In the genomic region with DNA sequence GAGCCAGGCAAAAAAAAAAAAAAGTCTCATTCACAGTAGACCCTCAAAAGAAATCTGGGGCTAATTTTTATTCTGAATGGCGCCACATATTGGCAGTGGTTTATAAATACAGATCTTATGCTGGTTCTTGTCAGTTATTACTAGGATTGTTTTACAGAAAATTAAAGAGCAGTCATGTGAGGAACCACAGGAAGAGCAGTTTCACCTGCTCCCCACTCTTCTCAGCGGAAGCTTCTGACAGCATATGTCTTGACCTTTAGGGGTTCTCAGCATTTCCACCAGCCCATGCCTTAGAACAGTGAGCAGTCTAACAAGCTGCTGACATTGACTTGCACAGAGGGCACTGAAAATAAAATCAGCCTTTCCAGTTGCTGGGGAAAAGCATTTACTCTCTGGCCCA, we compare ENCODE assay signal across 10 cellular contexts.
DNase-seq lines count a peak whose midpoint lies in the region; ATAC-seq, FAIRE-seq and TF ChIP-seq lines count a peak whose summit lies in the region.
"Had no signal": no experiment of that assay in that cellular context is flagged by ENCODE, and none has a peak within 500 bp of the region (broad histone marks: within the 10 kb centered on the region; RNA-seq: fewer than 3 reads in every experiment).

No MANE protein-coding gene starts in this region.

- TF ChIP-seq CTCF in OCI-LY7 (conservative IDR thresholded peaks at IDR 0.05; ENCODE audit: low read length) (peak; percentile 66), PC-3 (conservative IDR thresholded peaks at IDR 0.05; ENCODE audit: low read depth, low read length) (no peak; the same call in 1 of the 2 replicates), kidney (IDR thresholded peaks at IDR 0.05; ENCODE audit: borderline replicate concordance, extremely low read depth, insufficient read depth) (no peak)

- no peaks in the 10 kb centered on the region for H3K79me2 ChIP-seq in OCI-LY7 (ENCODE audit: insufficient read depth, low read depth, low read length)
- no peaks in the 10 kb centered on the region for H3K79me2 ChIP-seq in PC-3 (ENCODE audit: low read length)

- H4K20me1 ChIP-seq in OCI-LY7 (ENCODE audit: insufficient read depth, low read length) (no peaks in the 10 kb centered on the region), PC-3 (ENCODE audit: low read length) (no peaks in the 10 kb centered on the region)

- H2AFZ ChIP-seq in OCI-LY7 (ENCODE audit: low read length): peak overlapping the region; percentile 12; the same call in 1 of the 2 replicates
- no peak overlapping the region for H2AFZ ChIP-seq in PC-3 (ENCODE audit: low read length)

- BruUV-seq in OCI-LY7 (replicated peaks; lab: Mats Ljungman, UMichigan): no TSS peak
- BruUV-seq in PC-3 (replicated peaks; lab: Mats Ljungman, UMichigan): no TSS peak

- no peaks in the 10 kb centered on the region for H3K36me3 ChIP-seq in OCI-LY7 (ENCODE audit: insufficient read depth, low read length)
- peaks cover 30% of the 10 kb centered on the region for H3K36me3 ChIP-seq in rectal smooth muscle tissue (ENCODE audit: control insufficient read depth, insufficient read depth, low read length)
- no peaks in the 10 kb centered on the region for H3K36me3 ChIP-seq in PC-3 (ENCODE audit: low read depth, low read length)
- no peaks in the 10 kb centered on the region for H3K36me3 ChIP-seq in kidney (ENCODE audit: control insufficient read depth in 1 of 2, insufficient read depth in 2 of 2, low read length in 2 of 2)

- H3K4me2 ChIP-seq in OCI-LY7 (ENCODE audit: low read length) (peak overlapping the region; percentile 48), PC-3 (ENCODE audit: low read length) (no peak overlapping the region)

- H3K9ac ChIP-seq in rectal smooth muscle tissue (ENCODE audit: low read length) (no peak overlapping the region), PC-3 (ENCODE audit: low read length) (no peak overlapping the region), kidney (ENCODE audit: low read length in 2 of 2) (no peak overlapping the region)

- CTCF ChIA-PET in OCI-LY7 (lab: Charles Lee; ENCODE audit: unreplicated experiment) (no interaction called here), PC-3 (lab: Charles Lee) (no interaction called here)

- H3K27me3 ChIP-seq in rectal smooth muscle tissue (ENCODE audit: control insufficient read depth, insufficient read depth, low read length) (no peaks in the 10 kb centered on the region), PC-3 (ENCODE audit: low read length) (no peaks in the 10 kb centered on the region)

- H3K4me1 ChIP-seq in OCI-LY7 (ENCODE audit: insufficient read depth, low read length, poor library complexity, severe bottlenecking) (peaks cover 15% of the 10 kb centered on the region), rectal smooth muscle tissue (ENCODE audit: control insufficient read depth, insufficient read depth, low read length) (peaks cover 71% of the 10 kb centered on the region), PC-3 (ENCODE audit: insufficient read depth, low read length) (no peaks in the 10 kb centered on the region), kidney (ENCODE audit: control insufficient read depth in 1 of 2, insufficient read depth in 1 of 2, low read depth in 1 of 2, low read length in 2 of 2) (peaks cover 0 to 5% of the 10 kb centered on the region in 2 donors)

- no peak for FAIRE-seq in RCC 7860 (lab: Jason Lieb, UNC)
- no peak for FAIRE-seq in kidney (lab: Jason Lieb, UNC)
- FAIRE-seq: colon had no signal

- DNase-seq in OCI-LY7 (ENCODE audit: low spot score) (peak; percentile 56), RCC 7860 (ENCODE audit: low spot score) (no peak), PC-3 (no peak), kidney (no peak), DMS79 treated with DMSO at 0.1 percent for 48 hours (lab: John Stamatoyannopoulos, UW) (no peak)

- ATAC-seq in GM18867 (IDR thresholded peaks at IDR 0.05; ENCODE audit: unreplicated experiment): peak; percentile 87
- ATAC-seq in HG02588 (IDR thresholded peaks at IDR 0.05; ENCODE audit: unreplicated experiment): peak; percentile 81
- ATAC-seq in PC-3: no peak

- intact Hi-C loops in OCI-LY7 (cut with micrococcal nuclease; ENCODE audit: unreplicated experiment) (no loop called here), PC-3 (cut with micrococcal nuclease) (no loop called here), kidney (cut with DNase I) (no loop called here)

- H3K4me3 ChIP-seq in OCI-LY7 (ENCODE audit: low read depth, low read length, poor library complexity, severe bottlenecking) (no peak overlapping the region), rectal smooth muscle tissue (ENCODE audit: low read length) (no peak overlapping the region), PC-3 (ENCODE audit: low read length) (no peak overlapping the region), kidney (ENCODE audit: low read length in 2 of 2) (no peak overlapping the region)
- H3K4me3 ChIP-seq: lung had no signal

- H3K9me3 ChIP-seq in OCI-LY7 (ENCODE audit: low read length) (no peaks in the 10 kb centered on the region), PC-3 (ENCODE audit: low read length) (no peaks in the 10 kb centered on the region), kidney (ENCODE audit: control insufficient read depth in 1 of 2, low read length in 2 of 2) (no peaks in the 10 kb centered on the region)

- no peak overlapping the region for H3K27ac ChIP-seq in OCI-LY7 (ENCODE audit: low read depth, low read length, poor library complexity, severe bottlenecking)
- peak overlapping the region; percentile 85 for H3K27ac ChIP-seq in rectal smooth muscle tissue (ENCODE audit: low read depth, low read length)
- H3K27ac ChIP-seq in PC-3 (ENCODE audit: low read length): no peak overlapping the region
- no peak overlapping the region for H3K27ac ChIP-seq in kidney (ENCODE audit: low read depth in 2 of 2, low read length in 2 of 2)

- POLR2A ChIA-PET in OCI-LY7 (lab: Charles Lee) (interaction anchor here (0.6 to 1.0 kb wide), 3 partner anchors 21 to 82 kb away, joined by 3 to 4 read pairs (median 3); no protein-coding TSS in a partner anchor), PC-3 (lab: Charles Lee; ENCODE audit: unreplicated experiment) (no interaction called here)

- H3K9me2 ChIP-seq in OCI-LY7 (ENCODE audit: insufficient read depth, low read length) (no peaks in the 10 kb centered on the region), PC-3 (replicated peaks; ENCODE audit: low read length) (no peaks in the 10 kb centered on the region)

- H3F3A ChIP-seq in PC-3 (ENCODE audit: low read length, unreplicated experiment): no peaks in the 10 kb centered on the region
